Comparison of ENCODE assay signal across 15 cellular contexts in the genomic region with DNA sequence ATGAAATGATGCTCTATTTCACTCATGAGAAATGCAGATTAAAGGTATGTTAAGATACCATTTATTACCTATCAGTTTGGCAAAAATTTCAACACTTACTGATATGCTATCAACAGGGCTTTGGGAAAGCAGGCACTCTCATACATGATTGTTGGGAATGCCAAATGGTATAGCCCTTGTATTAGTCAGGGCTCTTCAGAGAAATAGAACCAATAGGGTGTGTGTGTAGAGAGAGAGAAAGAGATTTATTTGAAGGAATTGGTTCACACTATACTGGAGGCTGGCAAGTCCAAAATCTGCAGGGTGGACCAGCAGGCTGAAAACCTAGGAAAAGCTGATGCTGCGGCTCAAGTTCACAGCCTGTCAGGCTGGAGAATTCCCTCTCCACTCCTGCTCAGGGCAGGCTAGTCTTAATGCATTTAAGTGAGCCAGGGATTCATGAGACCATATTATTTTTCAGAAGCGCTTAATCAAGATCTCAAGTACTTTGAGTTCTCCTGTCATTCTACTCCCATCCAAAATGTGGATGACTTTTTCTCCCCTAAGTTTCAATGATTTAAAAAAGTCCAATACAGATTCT.
DNase-seq lines count a peak whose midpoint lies in the region; ATAC-seq and TF ChIP-seq lines count a peak whose summit lies in the region.
"Had no signal": no experiment of that assay in that cellular context is flagged by ENCODE, and none has a peak within 500 bp of the region (broad histone marks: within the 10 kb centered on the region; RNA-seq: fewer than 3 reads in every experiment).

No MANE protein-coding gene starts in this region.

- no peak for DNase-seq in Right ventricle myocardium inferior (ENCODE audit: missing footprints)
- DNase-seq in right atrium auricular region (ENCODE audit: low spot score) = no peak
- peak; percentile 43 for DNase-seq in NCI-H82 treated with DMSO at 0.1 percent for 48 hours (lab: John Stamatoyannopoulos, UW; ENCODE audit: unreplicated experiment)
- DNase-seq in heart right ventricle = no peak
- DNase-seq in mesendoderm = no peak
- DNase-seq in GM13977 (ENCODE audit: low spot score) = no peak
- DNase-seq in A172 (ENCODE audit: low spot score) = no peak
- DNase-seq: AML-193, DMS53, GF-D8, GM23248 had no signal

- H3K4me3 ChIP-seq in right atrium auricular region (no peak overlapping the region), heart right ventricle (no peak overlapping the region), mesendoderm (ENCODE audit: low read length) (no peak overlapping the region)
- H3K4me3 ChIP-seq: BLaER1, GM23248 had no signal

- ATAC-seq in Right ventricle myocardium inferior (peak; percentile 24), heart right ventricle (peak in 7 of 8 donors; percentile 44 to 91 (median 67)), HG03135 (IDR thresholded peaks at IDR 0.05; ENCODE audit: unreplicated experiment) (no peak)
- ATAC-seq: HCT116 had no signal

- H2BK5ac ChIP-seq in mesendoderm (ENCODE audit: low read length) = no peak overlapping the region

- H3K9ac ChIP-seq in mesendoderm (ENCODE audit: low read length) = no peak overlapping the region
- H3K9ac ChIP-seq: BLaER1, GM23248 had no signal

- H3K56ac ChIP-seq in mesendoderm (ENCODE audit: low read length) = no peak overlapping the region

- peak overlapping the region in 1 of 2 donors; percentile 67 for H3K27ac ChIP-seq in right atrium auricular region
- peak overlapping the region in 8 of 10 donors; percentile 33 to 83 (median 72) for H3K27ac ChIP-seq in heart right ventricle
- no peak overlapping the region for H3K27ac ChIP-seq in mesendoderm (ENCODE audit: low read depth, low read length)
- H3K27ac ChIP-seq: 22Rv1, BLaER1, GM23248 had no signal

- peak overlapping the region; percentile 12 for H2BK120ac ChIP-seq in mesendoderm (ENCODE audit: low read depth, low read length)

- no peak overlapping the region for H4K8ac ChIP-seq in mesendoderm (ENCODE audit: low read depth, low read length)

- TF ChIP-seq CTCF in right atrium auricular region (IDR thresholded peaks at IDR 0.05) = no peak
- no peak for TF ChIP-seq CTCF in heart right ventricle (IDR thresholded peaks at IDR 0.05)
- TF ChIP-seq CTCF in GM13977 (IDR thresholded peaks at IDR 0.05; ENCODE audit: extremely low read depth, insufficient read depth, missing control alignments) = no peak

- H4K5ac ChIP-seq in mesendoderm (ENCODE audit: low read length) = no peak overlapping the region

- in situ Hi-C loops in GM13977 (cut with MboI; ENCODE audit: low pct_unique_long_range_greater_than_20kb, low sequenced_read_pairs, unreplicated experiment) = no loop called here

- no peaks in the 10 kb centered on the region for H3K79me2 ChIP-seq in mesendoderm (ENCODE audit: control insufficient read depth, insufficient read depth, low read length)

- H3K23ac ChIP-seq in mesendoderm (ENCODE audit: low read length) = no peak overlapping the region

- H3K27me3 ChIP-seq in right atrium auricular region = no peaks in the 10 kb centered on the region
- no peaks in the 10 kb centered on the region for H3K27me3 ChIP-seq in heart right ventricle
- no peaks in the 10 kb centered on the region for H3K27me3 ChIP-seq in mesendoderm (ENCODE audit: insufficient read depth, low read length, poor library complexity)
- H3K27me3 ChIP-seq: BLaER1 had no signal

- H3K4ac ChIP-seq in mesendoderm (ENCODE audit: low read depth, low read length) = no peak overlapping the region

- H2BK15ac ChIP-seq in mesendoderm (replicated peaks; ENCODE audit: low read depth) = no peak overlapping the region

- intact Hi-C loops in Right ventricle myocardium inferior (cut with DNase I) = no loop called here
- intact Hi-C loops in heart right ventricle (cut with DNase I) = no loop called here

- H3K36me3 ChIP-seq in right atrium auricular region (no peaks in the 10 kb centered on the region), heart right ventricle (no peaks in the 10 kb centered on the region), mesendoderm (ENCODE audit: control insufficient read depth, insufficient read depth, low read length) (no peaks in the 10 kb centered on the region)
- H3K36me3 ChIP-seq: BLaER1 had no signal

- H3K79me1 ChIP-seq in mesendoderm (ENCODE audit: low read length) = no peaks in the 10 kb centered on the region

- H3K4me1 ChIP-seq in right atrium auricular region (peaks cover 0 to 5% of the 10 kb centered on the region in 2 donors), heart right ventricle (peaks cover 0 to 21% (median 4%) of the 10 kb centered on the region in 9 donors), mesendoderm (ENCODE audit: control insufficient read depth, low read depth, low read length) (no peaks in the 10 kb centered on the region)
- H3K4me1 ChIP-seq: BLaER1 had no signal

- H3K18ac ChIP-seq in mesendoderm (ENCODE audit: low read length) = no peak overlapping the region

- H3K9me3 ChIP-seq in right atrium auricular region (peaks cover 0 to 8% of the 10 kb centered on the region in 2 donors), heart right ventricle (peaks cover 0 to 23% (median 0%) of the 10 kb centered on the region in 11 donors)

- WGBS in heart right ventricle, 2 donors = 62 to 74% methylated on average over 2 of the region's 2 CpGs
- no CpG with 5 or more reads among the region's 2 CpGs for WGBS in mesendoderm (ENCODE audit: extremely low coverage, insufficient coverage, low lambda C conversion rate)

- H3K4me2 ChIP-seq in mesendoderm (ENCODE audit: low read length) = no peak overlapping the region
- H3K4me2 ChIP-seq: BLaER1 had no signal

- no peak overlapping the region for H2AK5ac ChIP-seq in mesendoderm (ENCODE audit: low read length)
